1 cellular context compared by ENCODE assay signal in the genomic region with DNA sequence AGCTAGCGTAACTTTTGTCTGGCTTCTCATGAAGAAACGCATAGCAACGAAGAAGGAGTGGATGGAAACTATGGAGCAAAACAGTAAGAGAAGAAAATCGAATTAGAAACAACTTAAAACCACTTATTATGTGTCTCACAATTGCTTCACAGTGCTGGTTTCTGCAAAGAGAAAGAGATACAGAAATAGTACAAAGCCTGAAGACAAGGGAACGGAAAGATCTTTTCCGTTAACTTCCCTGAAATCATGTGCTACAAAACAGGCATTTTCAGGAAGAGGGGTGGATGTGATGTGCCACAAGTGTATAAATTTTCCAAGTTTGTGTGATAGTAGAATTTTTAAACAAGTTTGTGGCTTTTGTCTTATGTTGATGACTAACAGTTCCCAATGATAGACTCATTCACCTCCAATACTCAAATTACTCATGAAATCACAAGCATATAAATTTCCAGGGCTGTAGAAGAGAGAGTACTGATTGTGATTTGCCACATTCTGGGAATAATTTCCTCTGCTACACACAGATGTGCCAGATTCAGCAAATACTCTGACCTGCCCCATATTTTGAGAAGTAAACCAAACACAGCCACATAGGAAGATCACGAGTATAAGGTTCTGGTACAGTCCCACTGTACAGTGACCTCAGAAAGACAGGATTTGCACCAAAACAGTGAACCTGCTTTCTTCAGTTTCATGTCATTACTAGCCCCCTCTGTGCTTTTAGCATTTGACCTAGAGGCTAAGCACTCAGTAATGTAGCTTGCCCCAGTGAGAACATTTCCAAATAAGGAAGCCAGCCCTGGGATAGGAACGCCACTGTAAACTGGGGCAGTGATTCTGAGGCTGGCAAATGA.
TF ChIP-seq lines count a peak whose summit lies in the region.

No MANE protein-coding gene starts in this region.

TF ChIP-seq in SK-N-SH treated with all-trans-retinoic acid at 6 μM for 48 hours, 23 proteins besides CTCF, POLR2A, EP300 and RAD21 (continued from another document):
- TF ChIP-seq CREB5 (CRISPR knock-in tag; IDR thresholded peaks at IDR 0.05; ENCODE audit: low read depth) (no peak), ESRRG (CRISPR knock-in tag; IDR thresholded peaks at IDR 0.05) (no peak), OSR1 (CRISPR knock-in tag; IDR thresholded peaks at IDR 0.05) (no peak), ISL1 (CRISPR knock-in tag; IDR thresholded peaks at IDR 0.05) (no peak), ZFP30 (CRISPR knock-in tag; IDR thresholded peaks at IDR 0.05) (no peak), RARB (CRISPR knock-in tag; IDR thresholded peaks at IDR 0.05) (no peak), SNAI2 (CRISPR knock-in tag; IDR thresholded peaks at IDR 0.05) (no peak), ZNF8 (CRISPR knock-in tag; IDR thresholded peaks at IDR 0.05) (no peak), CSDC2 (CRISPR knock-in tag; IDR thresholded peaks at IDR 0.05) (no peak), POU6F1 (CRISPR knock-in tag; IDR thresholded peaks at IDR 0.05; ENCODE audit: borderline replicate concordance, low read depth) (no peak), ZC3H10 (CRISPR knock-in tag; IDR thresholded peaks at IDR 0.05) (no peak), ZNF70 (CRISPR knock-in tag; IDR thresholded peaks at IDR 0.05) (no peak), TSHZ2 (CRISPR knock-in tag; IDR thresholded peaks at IDR 0.05) (no peak)
TF ChIP-seq in SK-N-SH treated with all-trans-retinoic acid at 6 μM for 48 hours: peak in this region for 0.
